21 cellular contexts compared by ENCODE assay signal in genomic region chr20:13007596-13007995, GRCh38.
"Had no signal": no experiment of that assay in that cellular context is flagged by ENCODE, and none has a peak within 500 bp of the region (broad histone marks: within the 10 kb centered on the region; RNA-seq: fewer than 3 reads in every experiment).

No MANE protein-coding gene starts in this region.

- H3K27me3 Mint-ChIP-seq: progenitor cell of endocrine pancreas had no signal

- FAIRE-seq: frontal cortex, kidney, pancreas had no signal

- H3K27ac ChIP-seq: dorsolateral prefrontal cortex, left ventricle myocardium inferior, lower lobe of right lung, pancreas, upper lobe of right lung, vagina had no signal

- H3K27me3 ChIP-seq: dorsolateral prefrontal cortex, pancreas, upper lobe of right lung, vagina had no signal

- H3K4me3 ChIP-seq: dorsolateral prefrontal cortex, left ventricle myocardium inferior, lower lobe of right lung, pancreas, upper lobe of right lung, vagina had no signal

- H3K9me3 ChIP-seq: left ventricle myocardium inferior, lower lobe of right lung, pancreas, upper lobe of right lung, vagina had no signal

- H3K36me3 ChIP-seq: left ventricle myocardium inferior, lower lobe of right lung, pancreas, upper lobe of right lung, vagina had no signal

- DNase-seq: cortex of kidney; dorsolateral prefrontal cortex; effector CD8-positive, alpha-beta T cell; glutamatergic neuron; kidney; left cardiac atrium; left ventricle myocardium inferior; lower lobe of right lung; mesendoderm; naive thymus-derived CD4-positive, alpha-beta T cell; nucleus accumbens; pancreas; right cardiac atrium; stimulated activated CD4-positive, alpha-beta T cell treated with anti-CD3 and anti-CD28 coated beads, Interleukin-2, amount 100 ng/mL, for 48 hours; stimulated activated naive CD4-positive, alpha-beta T cell treated with Interleukin-2 at 50 U/mL for 16 hours; upper lobe of right lung had no signal

- H3K36me3 Mint-ChIP-seq: naive thymus-derived CD4-positive, alpha-beta T cell had no signal

- ATAC-seq: left cardiac atrium; lower lobe of right lung; naive thymus-derived CD4-positive, alpha-beta T cell; pancreas; right cardiac atrium; upper lobe of right lung had no signal

- H3K4me2 ChIP-seq: smooth muscle cell had no signal

- H3K9me3 Mint-ChIP-seq: naive thymus-derived CD4-positive, alpha-beta T cell; neural crest cell had no signal

- H3K4me3 Mint-ChIP-seq: neural crest cell had no signal
